In genomic region chr7:30971440-30971839, GRCh38 we compare ENCODE assay signal across 30 cellular contexts. TPM values are rescaled to one million over a fixed set of nuclear protein-coding genes. Genes with fewer than 3 reads are reported as not detected.
"Had no signal": no experiment of that assay in that cellular context is flagged by ENCODE, and none has a peak within 500 bp of the region (broad histone marks: within the 10 kb centered on the region; RNA-seq: fewer than 3 reads in every experiment).

No MANE protein-coding gene starts in this region.

- H3K79me2 ChIP-seq: parathyroid adenoma had no signal

- H3K4me3 ChIP-seq: heart right ventricle, left lung, right atrium auricular region, smooth muscle cell, tibial nerve had no signal

- H3K9me3 Mint-ChIP-seq: activated CD4-positive, alpha-beta T cell treated with anti-CD3 and anti-CD28 coated beads, Interleukin-2, amount 10 ng/mL, durations not matched to agents 7 days and 5 days; activated T-cell treated with anti-CD3 and anti-CD28 coated beads, Interleukin-2, amount 50 U/mL, for 4 hours; activated T-helper 17 cell treated with anti-CD3 and anti-CD28 coated beads, Interleukin-2, amount 50 U/mL, for 72 hours; endodermal cell; mesothelial cell of epicardium; neural crest cell; WTC11 had no signal

- FAIRE-seq: astrocyte had no signal

- DNase-seq: activated CD4-positive, alpha-beta T cell treated with anti-CD3 and anti-CD28 coated beads for 1 hour; activated CD4-positive, alpha-beta T cell treated with anti-CD3 and anti-CD28 coated beads, Interleukin-2, amount 10 ng/mL, durations not matched to agents 7 days and 5 days; activated gamma-delta T cell treated with Interleukin-2 at 50 U/mL for 16 hours; activated naive CD4-positive, alpha-beta T cell treated with anti-CD3 and anti-CD28 coated beads, Interleukin-2, amount 50 U/mL, for 16 hours; activated T-cell treated with anti-CD3 and anti-CD28 coated beads, Interleukin-2, amount 50 U/mL, for 4 hours; amniotic stem cell; brain microvascular endothelial cell; caudate nucleus; foreskin keratinocyte; heart right ventricle; left lung; mammary epithelial cell; naive thymus-derived CD4-positive, alpha-beta T cell; nucleus accumbens; stimulated activated CD4-positive, alpha-beta T cell treated with anti-CD3 and anti-CD28 coated beads, Interleukin-1b, Interleukin-23, amount 100 ng/mL, for 48 hours; stimulated activated naive CD4-positive, alpha-beta T cell treated with Interleukin-2 at 50 U/mL for 16 hours; T-helper 2 cell had no signal

- H3K9ac ChIP-seq: parathyroid adenoma had no signal

- H3K4me1 ChIP-seq: foreskin keratinocyte, left lung, parathyroid adenoma had no signal

- H3K36me3 Mint-ChIP-seq: mesothelial cell of epicardium; naive thymus-derived CD4-positive, alpha-beta T cell; WTC11 had no signal

- ATAC-seq: activated T-cell treated with anti-CD3 and anti-CD28 coated beads, Interleukin-2, amount 50 U/mL, for 4 hours; activated T-helper 17 cell treated with anti-CD3 and anti-CD28 coated beads, Interleukin-2, amount 50 U/mL, for 72 hours; esophagus mucosa; foreskin keratinocyte; left lung; naive thymus-derived CD4-positive, alpha-beta T cell had no signal

- H3K9me3 ChIP-seq: heart right ventricle, left lung, right atrium auricular region, tibial nerve had no signal

- H3K4me1 Mint-ChIP-seq: mesothelial cell of epicardium had no signal

- H2AFZ ChIP-seq: parathyroid adenoma had no signal

- H3K36me3 ChIP-seq: brain microvascular endothelial cell, heart right ventricle, left lung, right atrium auricular region, tibial nerve had no signal

- H3K4me2 ChIP-seq: smooth muscle cell had no signal

- H3K4me3 Mint-ChIP-seq: activated CD4-positive, alpha-beta T cell treated with anti-CD3 and anti-CD28 coated beads, Interleukin-2, amount 10 ng/mL, durations not matched to agents 7 days and 5 days; activated T-cell treated with anti-CD3 and anti-CD28 coated beads, Interleukin-2, amount 50 U/mL, for 4 hours; activated T-helper 17 cell treated with anti-CD3 and anti-CD28 coated beads, Interleukin-2, amount 50 U/mL, for 72 hours; endodermal cell; mesothelial cell of epicardium; naive thymus-derived CD4-positive, alpha-beta T cell; neural crest cell; WTC11 had no signal

- H3K27me3 ChIP-seq: left lung, right atrium auricular region had no signal

- H3K27ac Mint-ChIP-seq: activated CD4-positive, alpha-beta T cell treated with anti-CD3 and anti-CD28 coated beads, Interleukin-2, amount 10 ng/mL, durations not matched to agents 7 days and 5 days; activated T-helper 17 cell treated with anti-CD3 and anti-CD28 coated beads, Interleukin-2, amount 50 U/mL, for 72 hours; endodermal cell; mesothelial cell of epicardium; naive thymus-derived CD4-positive, alpha-beta T cell; WTC11 had no signal

- H3K27ac ChIP-seq: brain microvascular endothelial cell, foreskin keratinocyte, heart right ventricle, left lung, parathyroid adenoma, right atrium auricular region, tibial nerve had no signal

RNA-seq across cellular contexts. Expression of gene GHRHR, which starts 7.7 kb away (rescaled TPM):
- total RNA-seq: activated CD4-positive, alpha-beta T cell treated with anti-CD3 and anti-CD28 coated beads, Interleukin-2, amount 10 ng/mL, durations not matched to agents 7 days and 5 days; activated T-cell treated with anti-CD3 and anti-CD28 coated beads, Interleukin-2, amount 50 U/mL, for 4 hours; activated T-helper 17 cell treated with anti-CD3 and anti-CD28 coated beads, Interleukin-2, amount 50 U/mL, for 72 hours; astrocyte; endodermal cell; esophagus mucosa; foreskin keratinocyte; heart right ventricle; left lung; mammary epithelial cell; mesothelial cell of epicardium; naive thymus-derived CD4-positive, alpha-beta T cell; neural crest cell; pulmonary artery endothelial cell; right atrium auricular region; smooth muscle cell; tibial nerve; ureter had no signal
- polyA plus RNA-seq: foreskin keratinocyte; heart right ventricle; mammary epithelial cell; naive thymus-derived CD4-positive, alpha-beta T cell; smooth muscle cell had no signal

RNA-seq across cellular contexts. Expression of gene AQP1, which starts 59.8 kb away (rescaled TPM):
- total RNA-seq: foreskin keratinocyte had no signal
